ENCODE assay signal across 20 cellular contexts in genomic region chrX:46831620-46832327, GRCh38. TPM values are rescaled to one million over a fixed set of nuclear protein-coding genes. Genes with fewer than 3 reads are reported as not detected.
DNase-seq lines count a peak whose midpoint lies in the region; ATAC-seq and TF ChIP-seq lines count a peak whose summit lies in the region.
"Had no signal": no experiment of that assay in that cellular context is flagged by ENCODE, and none has a peak within 500 bp of the region (broad histone marks: within the 10 kb centered on the region; RNA-seq: fewer than 3 reads in every experiment).

No MANE protein-coding gene starts in this region.

- H3K36me3 ChIP-seq in spleen: no peaks in the 10 kb centered on the region
- H3K36me3 ChIP-seq: uterus had no signal

- no peak for TF ChIP-seq CTCF in astrocyte of the spinal cord (IDR thresholded peaks at IDR 0.05; ENCODE audit: low read depth, low read length)
- no peak for TF ChIP-seq CTCF in fibroblast of the aortic adventitia (IDR thresholded peaks at IDR 0.05; ENCODE audit: insufficient read depth, low read length)
- no peak for TF ChIP-seq CTCF in spleen (IDR thresholded peaks at IDR 0.05 in 8 of 11, conservative IDR thresholded peaks at IDR 0.05 in 3 of 11)

- no peak for ATAC-seq in GM18520 (IDR thresholded peaks at IDR 0.05; ENCODE audit: unreplicated experiment)
- ATAC-seq: left colon had no signal

- DNase-seq in activated CD4-positive, alpha-beta T cell treated with anti-CD3 and anti-CD28 coated beads for 48 hours: peak; percentile 8
- DNase-seq in activated CD4-positive, alpha-beta T cell treated with anti-CD3 and anti-CD28 coated beads, Interleukin-2, amount 10 ng/mL, durations not matched to agents 24 days and 14 days: no peak
- DNase-seq in HCEC 1CT (peak; percentile 47), astrocyte of the spinal cord (ENCODE audit: low read depth, low spot score) (peak; percentile 60), fibroblast of the aortic adventitia (ENCODE audit: low read depth) (peak; percentile 59), amygdala (lab: John Stamatoyannopoulos, UW) (no peak), spleen (no peak)
- DNase-seq: 8988T; activated B cell treated with CpG ODN at 0.5 μM for 24 hours; activated gamma-delta T cell treated with Interleukin-2 at 50 U/mL for 16 hours; CD4-positive, CD25-positive, alpha-beta regulatory T cell; DMS153; left colon; NCI-H1694 treated with DMSO at 0.1 percent for 48 hours; NCI-H82; nephron progenitor cell; uterus had no signal

- H3K9me3 ChIP-seq in spleen: no peaks in the 10 kb centered on the region
- H3K9me3 ChIP-seq: uterus had no signal

- H3K9me3 Mint-ChIP-seq in activated CD4-positive, alpha-beta T cell treated with anti-CD3 and anti-CD28 coated beads, Interleukin-2, amount 10 ng/mL, durations not matched to agents 24 days and 14 days: no peaks in the 10 kb centered on the region
- H3K9me3 Mint-ChIP-seq: activated B cell treated with CpG ODN at 0.5 μM for 24 hours; CD4-positive, CD25-positive, alpha-beta regulatory T cell had no signal

- H3K27me3 Mint-ChIP-seq in activated CD4-positive, alpha-beta T cell treated with anti-CD3 and anti-CD28 coated beads, Interleukin-2, amount 10 ng/mL, durations not matched to agents 24 days and 14 days: peaks cover 11% of the 10 kb centered on the region
- H3K27me3 Mint-ChIP-seq: activated B cell treated with CpG ODN at 0.5 μM for 24 hours had no signal

- no peaks in the 10 kb centered on the region for H3K27me3 ChIP-seq in spleen (replicated peaks in 1 of 7)
- H3K27me3 ChIP-seq: uterus had no signal

- peaks cover 4% of the 10 kb centered on the region for H3K4me1 Mint-ChIP-seq in activated CD4-positive, alpha-beta T cell treated with anti-CD3 and anti-CD28 coated beads, Interleukin-2, amount 10 ng/mL, durations not matched to agents 24 days and 14 days
- H3K4me1 Mint-ChIP-seq: mesothelial cell of epicardium, nephron progenitor cell had no signal

- intact Hi-C loops in activated CD4-positive, alpha-beta T cell treated with anti-CD3 and anti-CD28 coated beads, Interleukin-2, amount 10 ng/mL, durations not matched to agents 24 days and 14 days (cut with micrococcal nuclease): no loop called here
- intact Hi-C loops in spleen (cut with DNase I; ENCODE audit: low total_unique reads): no loop called here

- no peak overlapping the region for H3K27ac Mint-ChIP-seq in activated CD4-positive, alpha-beta T cell treated with anti-CD3 and anti-CD28 coated beads, Interleukin-2, amount 10 ng/mL, durations not matched to agents 24 days and 14 days
- H3K27ac Mint-ChIP-seq: activated B cell treated with CpG ODN at 0.5 μM for 24 hours; CD4-positive, CD25-positive, alpha-beta regulatory T cell; mesothelial cell of epicardium; nephron progenitor cell had no signal

- in situ Hi-C loops in astrocyte of the spinal cord (cut with HindIII; ENCODE audit: low sequenced_read_pairs): no loop called here

- H3K36me3 Mint-ChIP-seq in activated CD4-positive, alpha-beta T cell treated with anti-CD3 and anti-CD28 coated beads, Interleukin-2, amount 10 ng/mL, durations not matched to agents 24 days and 14 days (ENCODE audit: low read depth): no peaks in the 10 kb centered on the region
- H3K36me3 Mint-ChIP-seq: CD4-positive, CD25-positive, alpha-beta regulatory T cell; mesothelial cell of epicardium had no signal

- H3K27ac ChIP-seq in spleen: no peak overlapping the region
- H3K27ac ChIP-seq: skin epidermis, uterus had no signal

- H3K4me1 ChIP-seq in spleen: peaks cover 0 to 6% (median 0%) of the 10 kb centered on the region in 6 donors
- H3K4me1 ChIP-seq: uterus had no signal

- no peak for TF ChIP-seq POLR2A in spleen (IDR thresholded peaks at IDR 0.05)

- 69 to 93% (median 85%) methylated on average over 4 to 6 of the region's 6 CpGs for WGBS in spleen, 5 donors

- H3K4me3 ChIP-seq in astrocyte of the spinal cord (ENCODE audit: low read depth, low read length) (no peak overlapping the region), fibroblast of the aortic adventitia (ENCODE audit: low read depth, low read length) (no peak overlapping the region), spleen (no peak overlapping the region)
- H3K4me3 ChIP-seq: skin epidermis, uterus had no signal

- H3K4me3 Mint-ChIP-seq in activated CD4-positive, alpha-beta T cell treated with anti-CD3 and anti-CD28 coated beads, Interleukin-2, amount 10 ng/mL, durations not matched to agents 24 days and 14 days: no peak overlapping the region
- H3K4me3 Mint-ChIP-seq: activated B cell treated with CpG ODN at 0.5 μM for 24 hours; CD4-positive, CD25-positive, alpha-beta regulatory T cell; mesothelial cell of epicardium; nephron progenitor cell had no signal

RNA-seq across cellular contexts. Expression of gene RP2, which starts 5.1 kb away (rescaled TPM):
- 6.3 and 7.6 TPM in 2 replicates for total RNA-seq in activated CD4-positive, alpha-beta T cell treated with anti-CD3 and anti-CD28 coated beads, Interleukin-2, amount 10 ng/mL, durations not matched to agents 24 days and 14 days
- 7.4 and 23.3 TPM in 2 replicates for total RNA-seq in fibroblast of the aortic adventitia (ENCODE audit: low replicate concordance)
- total RNA-seq in spleen: 10 to 100 TPM; 16.8 to 26.5 (median 18.6) TPM
- polyA plus RNA-seq in spleen: 1 to 10 TPM; 6.8 to 9.3 (median 8.7) TPM

Comparison
In these comparisons a context has a peak if more than half of its experiments do, and no peak if none do; other contexts are left out.
1. DNase-seq: peak in activated CD4-positive, alpha-beta T cell treated with anti-CD3 and anti-CD28 coated beads for 48 hours (single experiment), HCEC 1CT (single experiment), astrocyte of the spinal cord (single experiment) and fibroblast of the aortic adventitia (single experiment); none in activated CD4-positive, alpha-beta T cell treated with anti-CD3 and anti-CD28 coated beads, Interleukin-2, amount 10 ng/mL, durations not matched to agents 24 days and 14 days (single experiment), amygdala (0 of 56) and spleen (single experiment).